In the genomic region with DNA sequence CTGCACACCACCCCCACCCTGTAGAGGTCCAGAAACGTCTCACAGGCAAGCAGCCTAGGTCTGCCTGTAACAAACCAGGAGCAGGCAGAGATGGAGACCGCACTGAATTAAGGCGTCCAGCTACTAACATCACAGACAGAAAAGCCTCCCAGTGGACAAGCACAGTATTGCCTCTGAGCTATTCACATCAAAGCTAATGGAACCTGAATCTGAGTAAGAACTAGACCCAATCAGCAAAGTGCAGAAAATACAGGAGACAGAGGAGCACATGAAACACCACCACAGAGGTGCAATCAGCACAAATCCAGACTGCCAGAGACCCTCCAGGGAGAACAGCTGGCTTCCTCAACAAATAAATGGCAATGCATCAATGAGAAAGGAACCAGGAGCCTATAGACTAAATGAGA, we compare ENCODE assay signal across 1 cellular context.
TF ChIP-seq lines count a peak whose summit lies in the region.

No MANE protein-coding gene starts in this region.

TF ChIP-seq in WTC11, 78 proteins besides CTCF, POLR2A, EP300 and RAD21 (continued from another document):
- TF ChIP-seq, protein P1, sequence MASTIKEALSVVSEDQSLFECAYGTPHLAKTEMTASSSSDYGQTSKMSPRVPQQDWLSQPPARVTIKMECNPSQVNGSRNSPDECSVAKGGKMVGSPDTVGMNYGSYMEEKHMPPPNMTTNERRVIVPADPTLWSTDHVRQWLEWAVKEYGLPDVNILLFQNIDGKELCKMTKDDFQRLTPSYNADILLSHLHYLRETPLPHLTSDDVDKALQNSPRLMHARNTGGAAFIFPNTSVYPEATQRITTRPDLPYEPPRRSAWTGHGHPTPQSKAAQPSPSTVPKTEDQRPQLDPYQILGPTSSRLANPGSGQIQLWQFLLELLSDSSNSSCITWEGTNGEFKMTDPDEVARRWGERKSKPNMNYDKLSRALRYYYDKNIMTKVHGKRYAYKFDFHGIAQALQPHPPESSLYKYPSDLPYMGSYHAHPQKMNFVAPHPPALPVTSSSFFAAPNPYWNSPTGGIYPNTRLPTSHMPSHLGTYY (CRISPR knock-in tag; IDR thresholded peaks at IDR 0.05), result no peak
- TF ChIP-seq ZNF263 (CRISPR knock-in tag; IDR thresholded peaks at IDR 0.05; ENCODE audit: low read depth) (no peak), FOXK1 (CRISPR knock-in tag; IDR thresholded peaks at IDR 0.05) (no peak), TEAD1 (CRISPR knock-in tag; IDR thresholded peaks at IDR 0.05) (no peak), USF2 (CRISPR knock-in tag; IDR thresholded peaks at IDR 0.05) (no peak), GTF2I (CRISPR knock-in tag; conservative IDR thresholded peaks at IDR 0.05) (no peak), ATF1 (CRISPR knock-in tag; IDR thresholded peaks at IDR 0.05) (no peak), NFYB (CRISPR knock-in tag; conservative IDR thresholded peaks at IDR 0.05; ENCODE audit: low read depth) (no peak)
- TF ChIP-seq, protein P2, sequence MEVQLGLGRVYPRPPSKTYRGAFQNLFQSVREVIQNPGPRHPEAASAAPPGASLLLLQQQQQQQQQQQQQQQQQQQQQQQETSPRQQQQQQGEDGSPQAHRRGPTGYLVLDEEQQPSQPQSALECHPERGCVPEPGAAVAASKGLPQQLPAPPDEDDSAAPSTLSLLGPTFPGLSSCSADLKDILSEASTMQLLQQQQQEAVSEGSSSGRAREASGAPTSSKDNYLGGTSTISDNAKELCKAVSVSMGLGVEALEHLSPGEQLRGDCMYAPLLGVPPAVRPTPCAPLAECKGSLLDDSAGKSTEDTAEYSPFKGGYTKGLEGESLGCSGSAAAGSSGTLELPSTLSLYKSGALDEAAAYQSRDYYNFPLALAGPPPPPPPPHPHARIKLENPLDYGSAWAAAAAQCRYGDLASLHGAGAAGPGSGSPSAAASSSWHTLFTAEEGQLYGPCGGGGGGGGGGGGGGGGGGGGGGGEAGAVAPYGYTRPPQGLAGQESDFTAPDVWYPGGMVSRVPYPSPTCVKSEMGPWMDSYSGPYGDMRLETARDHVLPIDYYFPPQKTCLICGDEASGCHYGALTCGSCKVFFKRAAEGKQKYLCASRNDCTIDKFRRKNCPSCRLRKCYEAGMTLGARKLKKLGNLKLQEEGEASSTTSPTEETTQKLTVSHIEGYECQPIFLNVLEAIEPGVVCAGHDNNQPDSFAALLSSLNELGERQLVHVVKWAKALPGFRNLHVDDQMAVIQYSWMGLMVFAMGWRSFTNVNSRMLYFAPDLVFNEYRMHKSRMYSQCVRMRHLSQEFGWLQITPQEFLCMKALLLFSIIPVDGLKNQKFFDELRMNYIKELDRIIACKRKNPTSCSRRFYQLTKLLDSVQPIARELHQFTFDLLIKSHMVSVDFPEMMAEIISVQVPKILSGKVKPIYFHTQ (CRISPR knock-in tag; IDR thresholded peaks at IDR 0.05), result no peak
- TF ChIP-seq, protein P3, sequence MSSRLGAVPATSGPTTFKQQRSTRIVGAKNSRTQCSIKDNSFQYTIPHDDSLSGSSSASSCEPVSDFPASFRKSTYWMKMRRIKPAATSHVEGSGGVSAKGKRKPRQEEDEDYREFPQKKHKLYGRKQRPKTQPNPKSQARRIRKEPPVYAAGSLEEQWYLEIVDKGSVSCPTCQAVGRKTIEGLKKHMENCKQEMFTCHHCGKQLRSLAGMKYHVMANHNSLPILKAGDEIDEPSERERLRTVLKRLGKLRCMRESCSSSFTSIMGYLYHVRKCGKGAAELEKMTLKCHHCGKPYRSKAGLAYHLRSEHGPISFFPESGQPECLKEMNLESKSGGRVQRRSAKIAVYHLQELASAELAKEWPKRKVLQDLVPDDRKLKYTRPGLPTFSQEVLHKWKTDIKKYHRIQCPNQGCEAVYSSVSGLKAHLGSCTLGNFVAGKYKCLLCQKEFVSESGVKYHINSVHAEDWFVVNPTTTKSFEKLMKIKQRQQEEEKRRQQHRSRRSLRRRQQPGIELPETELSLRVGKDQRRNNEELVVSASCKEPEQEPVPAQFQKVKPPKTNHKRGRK (CRISPR knock-in tag; IDR thresholded peaks at IDR 0.05; ENCODE audit: borderline replicate concordance), result no peak
